1 cellular context compared by ENCODE assay signal in genomic region chr5:87268970-87269377, GRCh38.
A peak's percentile ranks its signal among the peaks of the same experiment; 100 is the strongest.
TF ChIP-seq lines count a peak whose summit lies in the region.

No MANE protein-coding gene starts in this region.

TF ChIP-seq in H1, 55 proteins besides CTCF, POLR2A, EP300 and RAD21 (continued from another document):
- TF ChIP-seq RFX5 (IDR thresholded peaks at IDR 0.05; ENCODE audit: borderline replicate concordance, low read depth, low read length), result no peak
- no peak for TF ChIP-seq BACH1 (IDR thresholded peaks at IDR 0.05; ENCODE audit: low read length)
- 0 out of 2 replicates have a peak, but pooled peaks have one; percentile 4 for TF ChIP-seq SP1 (IDR thresholded peaks at IDR 0.05; ENCODE audit: low read depth, low read length)
- no peak for TF ChIP-seq EGR1 (IDR thresholded peaks at IDR 0.05; ENCODE audit: borderline replicate concordance, low read depth, low read length)
